In genomic region chr7:100854146-100854895, GRCh38 we compare ENCODE assay signal across 17 cellular contexts. TPM values are rescaled to one million over a fixed set of nuclear protein-coding genes. Genes with fewer than 3 reads are reported as not detected.
DNase-seq lines count a peak whose midpoint lies in the region; ATAC-seq, FAIRE-seq and TF ChIP-seq lines count a peak whose summit lies in the region.
"Had no signal": no experiment of that assay in that cellular context is flagged by ENCODE, and none has a peak within 500 bp of the region (broad histone marks: within the 10 kb centered on the region; RNA-seq: fewer than 3 reads in every experiment).

No MANE protein-coding gene starts in this region.

- peak overlapping the region in 5 of 7 donors; percentile 46 to 94 (median 57) for H3K27ac Mint-ChIP-seq in CD14-positive monocyte
- H3K27ac Mint-ChIP-seq: type B pancreatic cell had no signal

- no peak for TF ChIP-seq CTCF in CD14-positive monocyte (IDR thresholded peaks at IDR 0.05)
- TF ChIP-seq CTCF in SU-DHL-6 (IDR thresholded peaks at IDR 0.05; ENCODE audit: insufficient read depth, low read length, poor library complexity, severe bottlenecking): no peak
- no peak for TF ChIP-seq CTCF in kidney (IDR thresholded peaks at IDR 0.05; ENCODE audit: borderline replicate concordance, extremely low read depth, insufficient read depth)

- H3K9me3 ChIP-seq in SU-DHL-6 (ENCODE audit: insufficient read depth, low read length) (no peaks in the 10 kb centered on the region), kidney (ENCODE audit: control insufficient read depth in 1 of 2, low read length in 2 of 2) (no peaks in the 10 kb centered on the region)
- H3K9me3 ChIP-seq: esophagus muscularis mucosa, heart left ventricle had no signal

- peak overlapping the region; percentile 99 for H3K4me2 ChIP-seq in SU-DHL-6 (ENCODE audit: low read depth, low read length, poor library complexity, severe bottlenecking)

- no peak overlapping the region for H3K4me3 ChIP-seq in SU-DHL-6 (ENCODE audit: insufficient read depth, low read length, poor library complexity, severe bottlenecking)
- H3K4me3 ChIP-seq in kidney (ENCODE audit: low read length in 2 of 2): no peak overlapping the region

- DNase-seq in AG08396 (ENCODE audit: low spot score) (peak; percentile 2), CD14-positive monocyte (ENCODE audit: low spot score) (no peak), kidney (peak; percentile 70), T1000 (lab: John Stamatoyannopoulos, UW) (no peak), NCI-H1436 treated with DMSO at 0.1 percent for 48 hours (lab: John Stamatoyannopoulos, UW) (no peak)
- DNase-seq in stimulated activated CD4-positive, alpha-beta T cell treated with anti-CD3 and anti-CD28 coated beads, Interleukin-12 subunit alpha, Interleukin-12 subunit beta, amount 100 ng/mL, for 4 hours: no peak
- DNase-seq: anterior cingulate cortex, dermis blood vessel endothelial cell, NCI-H2081, NCI-H774 had no signal

- no peak for FAIRE-seq in kidney (lab: Jason Lieb, UNC)
- FAIRE-seq: G401.6, HTR-8/SVneo had no signal

- no peak for ATAC-seq in GM19455 (IDR thresholded peaks at IDR 0.05; ENCODE audit: unreplicated experiment)
- ATAC-seq: heart left ventricle had no signal

- H2AFZ ChIP-seq in SU-DHL-6 (ENCODE audit: low read depth, low read length, severe bottlenecking): no peak overlapping the region

- H3K36me3 ChIP-seq in SU-DHL-6 (ENCODE audit: low read length): no peaks in the 10 kb centered on the region
- H3K36me3 ChIP-seq in kidney (ENCODE audit: control insufficient read depth in 1 of 2, insufficient read depth in 2 of 2, low read length in 2 of 2): peaks cover 0 to 2% of the 10 kb centered on the region in 2 donors

- no peaks in the 10 kb centered on the region for H3K27me3 Mint-ChIP-seq in CD14-positive monocyte (ENCODE audit: low read depth in 3 of 3)
- H3K27me3 Mint-ChIP-seq: type B pancreatic cell had no signal

- H3K27ac ChIP-seq in SU-DHL-6 (ENCODE audit: low read depth, low read length) (no peak overlapping the region), kidney (ENCODE audit: low read depth in 2 of 2, low read length in 2 of 2) (no peak overlapping the region)

- H3K9me3 Mint-ChIP-seq in CD14-positive monocyte: no peaks in the 10 kb centered on the region
- H3K9me3 Mint-ChIP-seq: type B pancreatic cell had no signal

- peaks cover 9% of the 10 kb centered on the region for H3F3A ChIP-seq in SU-DHL-6 (ENCODE audit: insufficient read depth)

- H3K9ac ChIP-seq in SU-DHL-6 (ENCODE audit: low read length) (no peak overlapping the region), kidney (ENCODE audit: low read length in 2 of 2) (no peak overlapping the region)

- H4K20me1 ChIP-seq in SU-DHL-6 (ENCODE audit: low read depth, low read length): no peaks in the 10 kb centered on the region

- H3K36me3 Mint-ChIP-seq in CD14-positive monocyte: peaks cover 33 to 55% of the 10 kb centered on the region in 2 donors
- H3K36me3 Mint-ChIP-seq: type B pancreatic cell had no signal

- no peaks in the 10 kb centered on the region for H3K27me3 ChIP-seq in SU-DHL-6 (ENCODE audit: low read length)
- H3K27me3 ChIP-seq: esophagus muscularis mucosa, heart left ventricle had no signal

- intact Hi-C loops in CD14-positive monocyte (cut with micrococcal nuclease): loop anchor here (5.0 to 10.0 kb wide), 3 partner anchors 130 to 157 kb away; partner anchors contain the start of genes EPO (in 1 of the 2) and POP7 (in 1 of the 2)
- intact Hi-C loops in kidney (cut with DNase I): loop anchor here (10.0 kb wide), 1 partner anchor 50 kb away; no protein-coding TSS in a partner anchor

- peaks cover 21% of the 10 kb centered on the region for H3K79me2 ChIP-seq in SU-DHL-6 (ENCODE audit: insufficient read depth, low read length)

- H3K9me2 ChIP-seq in SU-DHL-6 (replicated peaks; ENCODE audit: insufficient read depth, low read length): no peaks in the 10 kb centered on the region

- peaks cover 40% of the 10 kb centered on the region for H3K4me1 Mint-ChIP-seq in CD14-positive monocyte

- peaks cover 0 to 9% of the 10 kb centered on the region in 2 donors for H3K4me1 ChIP-seq in kidney (ENCODE audit: control insufficient read depth in 1 of 2, insufficient read depth in 1 of 2, low read depth in 1 of 2, low read length in 2 of 2)

- peak overlapping the region in 1 of 2 donors; percentile 96 for H3K4me3 Mint-ChIP-seq in CD14-positive monocyte

RNA-seq across cellular contexts. Expression of gene SLC12A9, which starts 1.8 kb away (rescaled TPM):
- polyA plus RNA-seq in CD14-positive monocyte (10 to 100 TPM; 18.8 to 19.3 TPM), kidney (ENCODE audit: insufficient read depth, low read depth, low replicate concordance) (19.7 TPM)
- total RNA-seq in kidney: 29.9 TPM

RNA-seq across cellular contexts. Expression of gene TRIP6, which starts 12.9 kb away (rescaled TPM):
- 1 to 10 TPM; 1.9 to 5.9 TPM for polyA plus RNA-seq in CD14-positive monocyte
- total RNA-seq in kidney: 74.4 TPM
- 92.6 TPM for polyA plus RNA-seq in kidney (ENCODE audit: insufficient read depth, low read depth, low replicate concordance)

RNA-seq across cellular contexts. Expression of gene SRRT, which starts 20.6 kb away (rescaled TPM):
- 10 to 100 TPM; 26.9 to 29.6 TPM for polyA plus RNA-seq in CD14-positive monocyte
- total RNA-seq in kidney: 127 TPM
- polyA plus RNA-seq in kidney (ENCODE audit: insufficient read depth, low read depth, low replicate concordance): 58.2 TPM

RNA-seq across cellular contexts. Expression of gene EPHB4, which starts 27.0 kb away (rescaled TPM):
- 1 to 10 TPM; 5.0 to 6.5 TPM for polyA plus RNA-seq in CD14-positive monocyte
- 65.5 TPM for total RNA-seq in kidney
- polyA plus RNA-seq in kidney (ENCODE audit: insufficient read depth, low read depth, low replicate concordance): 33.2 TPM

RNA-seq across cellular contexts. Expression of gene UFSP1, which starts 35.2 kb away (rescaled TPM):
- polyA plus RNA-seq in CD14-positive monocyte: under 1 TPM; 0.57 to 0.76 TPM
- total RNA-seq in kidney: 3.4 TPM
- polyA plus RNA-seq in kidney (ENCODE audit: insufficient read depth, low read depth, low replicate concordance): 3.8 TPM

Comparison
In these comparisons a context has a peak if more than half of its experiments do, and no peak if none do; other contexts are left out.
1. DNase-seq: peak in AG08396 (single experiment) and kidney (single experiment); none in CD14-positive monocyte (single experiment), T1000 (single experiment), stimulated activated CD4-positive, alpha-beta T cell treated with anti-CD3 and anti-CD28 coated beads, Interleukin-12 subunit alpha, Interleukin-12 subunit beta, amount 100 ng/mL, for 4 hours (single experiment) and NCI-H1436 treated with DMSO at 0.1 percent for 48 hours (single experiment).
2. RNA of gene TRIP6, which starts 12.9 kb away (polyA plus RNA-seq): 92.6 TPM in kidney (single experiment); 1.9 to 5.9 TPM in CD14-positive monocyte; every median in the first group is over 10 times any median in the second.